Comparison of ENCODE assay signal across 1 cellular context in genomic region chr6:35080821-35081425, GRCh38.
TF ChIP-seq lines count a peak whose summit lies in the region.

No MANE protein-coding gene starts in this region.

TF ChIP-seq in GM23338, 12 proteins besides CTCF, POLR2A, EP300 and RAD21 (continued from another document):
- TF ChIP-seq, protein P1, sequence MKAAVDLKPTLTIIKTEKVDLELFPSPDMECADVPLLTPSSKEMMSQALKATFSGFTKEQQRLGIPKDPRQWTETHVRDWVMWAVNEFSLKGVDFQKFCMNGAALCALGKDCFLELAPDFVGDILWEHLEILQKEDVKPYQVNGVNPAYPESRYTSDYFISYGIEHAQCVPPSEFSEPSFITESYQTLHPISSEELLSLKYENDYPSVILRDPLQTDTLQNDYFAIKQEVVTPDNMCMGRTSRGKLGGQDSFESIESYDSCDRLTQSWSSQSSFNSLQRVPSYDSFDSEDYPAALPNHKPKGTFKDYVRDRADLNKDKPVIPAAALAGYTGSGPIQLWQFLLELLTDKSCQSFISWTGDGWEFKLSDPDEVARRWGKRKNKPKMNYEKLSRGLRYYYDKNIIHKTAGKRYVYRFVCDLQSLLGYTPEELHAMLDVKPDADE (IDR thresholded peaks at IDR 0.05), result no peak
- no peak for TF ChIP-seq EZH2phosphoT487 (IDR thresholded peaks at IDR 0.05; ENCODE audit: unreplicated experiment)
- TF ChIP-seq ZNF331 (CRISPR knock-in tag; IDR thresholded peaks at IDR 0.05; ENCODE audit: low read depth), result no peak
- TF ChIP-seq JUNB (IDR thresholded peaks at IDR 0.05; ENCODE audit: unreplicated experiment), result no peak
- no peak for TF ChIP-seq NANOG (IDR thresholded peaks at IDR 0.05; ENCODE audit: borderline replicate concordance)
- TF ChIP-seq, protein P2, sequence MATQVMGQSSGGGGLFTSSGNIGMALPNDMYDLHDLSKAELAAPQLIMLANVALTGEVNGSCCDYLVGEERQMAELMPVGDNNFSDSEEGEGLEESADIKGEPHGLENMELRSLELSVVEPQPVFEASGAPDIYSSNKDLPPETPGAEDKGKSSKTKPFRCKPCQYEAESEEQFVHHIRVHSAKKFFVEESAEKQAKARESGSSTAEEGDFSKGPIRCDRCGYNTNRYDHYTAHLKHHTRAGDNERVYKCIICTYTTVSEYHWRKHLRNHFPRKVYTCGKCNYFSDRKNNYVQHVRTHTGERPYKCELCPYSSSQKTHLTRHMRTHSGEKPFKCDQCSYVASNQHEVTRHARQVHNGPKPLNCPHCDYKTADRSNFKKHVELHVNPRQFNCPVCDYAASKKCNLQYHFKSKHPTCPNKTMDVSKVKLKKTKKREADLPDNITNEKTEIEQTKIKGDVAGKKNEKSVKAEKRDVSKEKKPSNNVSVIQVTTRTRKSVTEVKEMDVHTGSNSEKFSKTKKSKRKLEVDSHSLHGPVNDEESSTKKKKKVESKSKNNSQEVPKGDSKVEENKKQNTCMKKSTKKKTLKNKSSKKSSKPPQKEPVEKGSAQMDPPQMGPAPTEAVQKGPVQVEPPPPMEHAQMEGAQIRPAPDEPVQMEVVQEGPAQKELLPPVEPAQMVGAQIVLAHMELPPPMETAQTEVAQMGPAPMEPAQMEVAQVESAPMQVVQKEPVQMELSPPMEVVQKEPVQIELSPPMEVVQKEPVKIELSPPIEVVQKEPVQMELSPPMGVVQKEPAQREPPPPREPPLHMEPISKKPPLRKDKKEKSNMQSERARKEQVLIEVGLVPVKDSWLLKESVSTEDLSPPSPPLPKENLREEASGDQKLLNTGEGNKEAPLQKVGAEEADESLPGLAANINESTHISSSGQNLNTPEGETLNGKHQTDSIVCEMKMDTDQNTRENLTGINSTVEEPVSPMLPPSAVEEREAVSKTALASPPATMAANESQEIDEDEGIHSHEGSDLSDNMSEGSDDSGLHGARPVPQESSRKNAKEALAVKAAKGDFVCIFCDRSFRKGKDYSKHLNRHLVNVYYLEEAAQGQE (IDR thresholded peaks at IDR 0.05; ENCODE audit: unreplicated experiment), result no peak
- TF ChIP-seq STAT1 (IDR thresholded peaks at IDR 0.05; ENCODE audit: unreplicated experiment), result no peak
- no peak for TF ChIP-seq POLR2AphosphoS5 (IDR thresholded peaks at IDR 0.05; ENCODE audit: low read depth)
- no peak for TF ChIP-seq CREB1 (CRISPR knock-in tag; IDR thresholded peaks at IDR 0.05; ENCODE audit: low read depth)
